28 cellular contexts compared by ENCODE assay signal in genomic region chr18:51803029-51803428, GRCh38.
"Had no signal": no experiment of that assay in that cellular context is flagged by ENCODE, and none has a peak within 500 bp of the region (broad histone marks: within the 10 kb centered on the region; RNA-seq: fewer than 3 reads in every experiment).

No MANE protein-coding gene starts in this region.

- H3K4me1 ChIP-seq: heart left ventricle had no signal

- FAIRE-seq: astrocyte, bronchial epithelial cell, frontal cortex had no signal

- H3K27ac ChIP-seq: brain microvascular endothelial cell, coronary artery, dorsolateral prefrontal cortex, heart left ventricle, WERI-Rb-1 had no signal

- ATAC-seq: activated CD4-positive, CD25-positive, alpha-beta regulatory T cell treated with anti-CD3 and anti-CD28 coated beads, Interleukin-2, amount 50 U/mL, for 24 hours; activated CD8-positive, alpha-beta T cell treated with anti-CD3 and anti-CD28 coated beads for 36 hours; activated T-cell treated with anti-CD3 and anti-CD28 coated beads, Interleukin-2, amount 50 U/mL, for 4 hours; activated T-helper 17 cell treated with anti-CD3 and anti-CD28 coated beads, Interleukin-2, amount 50 U/mL, for 72 hours; esophagus mucosa; heart left ventricle had no signal

- H3K4me3 ChIP-seq: coronary artery, dorsolateral prefrontal cortex, heart left ventricle had no signal

- DNase-seq: activated B cell treated with CpG ODN at 0.5 μM for 24 hours; activated CD4-positive, alpha-beta T cell treated with anti-CD3 and anti-CD28 coated beads for 48 hours; activated CD4-positive, alpha-beta T cell treated with anti-CD3 and anti-CD28 coated beads, Interleukin-2, amount 50 U/mL, for 1 hour; activated CD4-positive, alpha-beta T cell treated with anti-CD3 and anti-CD28 coated beads, Interleukin-2, amount 50 U/mL, for 48 hours; activated CD8-positive, alpha-beta memory T cell treated with anti-CD3 and anti-CD28 coated beads for 24 hours; activated CD8-positive, alpha-beta T cell treated with anti-CD3 and anti-CD28 coated beads for 36 hours; activated effector memory CD4-positive, alpha-beta T cell treated with Interleukin-2 at 50 U/mL for 16 hours; activated gamma-delta T cell treated with Interleukin-2 at 50 U/mL for 16 hours; activated naive CD4-positive, alpha-beta T cell treated with anti-CD3 and anti-CD28 coated beads, Interleukin-2, amount 50 U/mL, for 16 hours; activated naive CD4-positive, alpha-beta T cell treated with Interleukin-2 at 50 U/mL for 16 hours; activated T-cell treated with anti-CD3 and anti-CD28 coated beads, Interleukin-2, amount 50 U/mL, for 4 hours; amniotic stem cell; anterior cingulate cortex; brain microvascular endothelial cell; dorsolateral prefrontal cortex; effector memory CD4-positive, alpha-beta T cell; endodermal cell; foreskin fibroblast; heart left ventricle; T1000; WERI-Rb-1 had no signal

- H3K36me3 ChIP-seq: brain microvascular endothelial cell, heart left ventricle, WERI-Rb-1 had no signal

- H3K27me3 ChIP-seq: brain microvascular endothelial cell, dorsolateral prefrontal cortex, heart left ventricle had no signal
